ENCODE assay signal across 8 cellular contexts in genomic region chr16:75402821-75403475, GRCh38. TPM values are rescaled to one million over a fixed set of nuclear protein-coding genes. Genes with fewer than 3 reads are reported as not detected.
DNase-seq lines count a peak whose midpoint lies in the region; ATAC-seq and TF ChIP-seq lines count a peak whose summit lies in the region.

No MANE protein-coding gene starts in this region.

- no peaks in the 10 kb centered on the region for H3K79me2 ChIP-seq in ACC112 (ENCODE audit: control insufficient read depth, insufficient read depth, low read length, unreplicated experiment)

- peak; percentile 61 for DNase-seq in G401 (ENCODE audit: low spot score)
- DNase-seq in NCI-H2227 (lab: John Stamatoyannopoulos, UW; ENCODE audit: unreplicated experiment) = peak; percentile 26
- peak; percentile 80 for DNase-seq in dermis blood vessel endothelial cell
- DNase-seq in mucosa of descending colon = peak in 1 of 3 donors; percentile 27
- DNase-seq in NCI-H1417 treated with DMSO at 0.1 percent for 48 hours (lab: John Stamatoyannopoulos, UW) = no peak

- H3K9me3 ChIP-seq in mucosa of descending colon = no peaks in the 10 kb centered on the region

- in situ Hi-C loops in G401 (cut with HindIII; ENCODE audit: low sequenced_read_pairs) = no loop called here

- H3K36me3 ChIP-seq in ACC112 (ENCODE audit: insufficient read depth, low read length) (peaks cover 3% of the 10 kb centered on the region; the same call in 1 of the 2 replicates), mucosa of descending colon (ENCODE audit: low read depth) (no peaks in the 10 kb centered on the region)

- no peaks in the 10 kb centered on the region for H3K27me3 ChIP-seq in ACC112 (ENCODE audit: insufficient read depth, low read length)

- H3K4me3 ChIP-seq in ACC112 (ENCODE audit: low read depth, low read length) = no peak overlapping the region
- no peak overlapping the region for H3K4me3 ChIP-seq in mucosa of descending colon

- H3K27ac ChIP-seq in ACC112 (ENCODE audit: low read depth, low read length) = peak overlapping the region; percentile 78

- intact Hi-C loops in mucosa of descending colon (cut with DNase I, micrococcal nuclease) = no loop called here

- peak; percentile 45 for TF ChIP-seq CTCF in mucosa of descending colon (IDR thresholded peaks at IDR 0.05)

- no peak overlapping the region for H2AFZ ChIP-seq in ACC112 (ENCODE audit: low read length, unreplicated experiment)

- peak; percentile 43 for ATAC-seq in mucosa of descending colon
- no peak for ATAC-seq in GM21723 (IDR thresholded peaks at IDR 0.05; ENCODE audit: unreplicated experiment)
- ATAC-seq in HG02840 (IDR thresholded peaks at IDR 0.05; ENCODE audit: low FRiP score, unreplicated experiment) = no peak

- H3K4me1 ChIP-seq in ACC112 (ENCODE audit: control insufficient read depth, insufficient read depth, low read length, unreplicated experiment) (peaks cover 11% of the 10 kb centered on the region), mucosa of descending colon (ENCODE audit: low read depth) (peaks cover 18% of the 10 kb centered on the region)

RNA-seq across cellular contexts. Expression of gene CFDP1, which starts 30.4 kb away (rescaled TPM):
- total RNA-seq in G401 (2014; rRNA removed; shearing (Covaris generic)) = 58.3 and 63.1 TPM in 2 replicates
- total RNA-seq in dermis blood vessel endothelial cell (71.6 and 82.4 TPM in 2 replicates), mucosa of descending colon (100 to 1,000 TPM in 1 of 3 donors, 10 to 100 TPM in 2; 71.9 to 101 (median 72.0) TPM)
